ENCODE assay signal across 8 cellular contexts in the genomic region with DNA sequence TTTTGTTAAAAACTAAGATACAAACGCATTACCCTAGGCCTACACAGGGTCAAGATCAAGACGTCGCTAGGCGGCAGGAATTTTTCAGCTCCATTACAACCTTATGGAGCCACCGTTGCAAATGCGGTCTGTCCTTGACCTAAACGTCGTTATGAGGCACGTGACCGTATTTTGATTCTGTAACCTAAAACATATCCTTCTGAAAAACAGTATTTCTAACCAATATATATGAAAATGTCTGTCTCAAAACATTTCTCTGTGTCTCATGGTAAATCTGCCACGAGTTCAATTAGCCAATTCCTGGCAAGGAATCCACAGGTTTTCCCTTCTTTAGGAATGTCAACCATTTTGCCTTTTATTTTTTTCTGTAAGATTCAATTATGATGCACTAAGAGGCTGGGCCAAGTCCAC. TPM values are rescaled to one million over a fixed set of nuclear protein-coding genes. Genes with fewer than 3 reads are reported as not detected.
DNase-seq lines count a peak whose midpoint lies in the region; ATAC-seq and TF ChIP-seq lines count a peak whose summit lies in the region.

No MANE protein-coding gene starts in this region.

- ATAC-seq in activated CD8-positive, alpha-beta memory T cell treated with anti-CD3 and anti-CD28 coated beads, Interleukin-2, amount 10 ng/mL, durations not matched to agents 7 days and 5 days: no peak
- no peak for ATAC-seq in GM19351 (IDR thresholded peaks at IDR 0.05; ENCODE audit: unreplicated experiment)

- H3K4me1 ChIP-seq in adrenal gland (replicated peaks in 1 of 2) (peaks cover 22 to 56% of the 10 kb centered on the region in 2 donors), iPS-20b (ENCODE audit: insufficient read depth, low read length) (peaks cover 32% of the 10 kb centered on the region), spleen (peaks cover 48 to 81% (median 71%) of the 10 kb centered on the region in 6 donors)

- intact Hi-C loops in adrenal gland (cut with DNase I) (loop anchor here (5.0 to 10.0 kb wide), 4 partner anchors 116 to 376 kb away; no protein-coding TSS in a partner anchor), spleen (cut with DNase I; ENCODE audit: low total_unique reads) (no loop called here)

- TF ChIP-seq CTCF in adrenal gland (IDR thresholded peaks at IDR 0.05) (no peak), spleen (IDR thresholded peaks at IDR 0.05 in 8 of 11, conservative IDR thresholded peaks at IDR 0.05 in 3 of 11) (no peak)

- H3K36me3 Mint-ChIP-seq in activated CD8-positive, alpha-beta memory T cell treated with anti-CD3 and anti-CD28 coated beads, Interleukin-2, amount 10 ng/mL, durations not matched to agents 7 days and 5 days: peaks cover 9% of the 10 kb centered on the region

- H3K4me3 Mint-ChIP-seq in activated CD8-positive, alpha-beta memory T cell treated with anti-CD3 and anti-CD28 coated beads, Interleukin-2, amount 10 ng/mL, durations not matched to agents 7 days and 5 days: peak overlapping the region; percentile 93

- H3K27ac Mint-ChIP-seq in activated CD8-positive, alpha-beta memory T cell treated with anti-CD3 and anti-CD28 coated beads, Interleukin-2, amount 10 ng/mL, durations not matched to agents 7 days and 5 days: peak overlapping the region; percentile 89

- no peak for DNase-seq in activated CD8-positive, alpha-beta memory T cell treated with anti-CD3 and anti-CD28 coated beads, Interleukin-2, amount 10 ng/mL, durations not matched to agents 7 days and 5 days
- no peak for DNase-seq in activated CD8-positive, alpha-beta memory T cell treated with anti-CD3 and anti-CD28 coated beads for 24 hours
- DNase-seq in NCI-H1694 (lab: John Stamatoyannopoulos, UW) (peak; percentile 61), adrenal gland (peak; percentile 36 to 61 (median 52)), spleen (no peak)
- no peak for DNase-seq in stimulated activated naive CD4-positive, alpha-beta T cell treated with Interleukin-2 at 50 U/mL for 16 hours (lab: John Stamatoyannopoulos, UW)

- no peaks in the 10 kb centered on the region for H3K27me3 ChIP-seq in adrenal gland
- H3K27me3 ChIP-seq in iPS-20b (ENCODE audit: insufficient read depth, low read length): no peaks in the 10 kb centered on the region
- H3K27me3 ChIP-seq in spleen (replicated peaks in 1 of 7): no peaks in the 10 kb centered on the region

- no peaks in the 10 kb centered on the region for H3K9me3 Mint-ChIP-seq in activated CD8-positive, alpha-beta memory T cell treated with anti-CD3 and anti-CD28 coated beads, Interleukin-2, amount 10 ng/mL, durations not matched to agents 7 days and 5 days (ENCODE audit: low read depth)

- H3K36me3 ChIP-seq in adrenal gland (replicated peaks in 1 of 2): no peaks in the 10 kb centered on the region
- peaks cover 7% of the 10 kb centered on the region; the same call in 1 of the 2 replicates for H3K36me3 ChIP-seq in iPS-20b (ENCODE audit: insufficient read depth, low read depth, low read length)
- H3K36me3 ChIP-seq in spleen: no peaks in the 10 kb centered on the region

- no peaks in the 10 kb centered on the region for H3K9me3 ChIP-seq in adrenal gland (replicated peaks in 1 of 3)
- H3K9me3 ChIP-seq in iPS-20b (ENCODE audit: insufficient read depth, low read depth, low read length): no peaks in the 10 kb centered on the region
- no peaks in the 10 kb centered on the region for H3K9me3 ChIP-seq in spleen

- H3K27me3 Mint-ChIP-seq in activated CD8-positive, alpha-beta memory T cell treated with anti-CD3 and anti-CD28 coated beads, Interleukin-2, amount 10 ng/mL, durations not matched to agents 7 days and 5 days: no peaks in the 10 kb centered on the region

- H3K9ac ChIP-seq in iPS-20b (ENCODE audit: low read depth, low read length): peak overlapping the region; percentile 98

- CTCF ChIA-PET in activated CD8-positive, alpha-beta memory T cell treated with anti-CD3 and anti-CD28 coated beads, Interleukin-2, amount 10 ng/mL, durations not matched to agents 7 days and 5 days (lab: Charles Lee): interaction anchor here (0.8 to 3.4 kb wide), 9 partner anchors 8 to 474 kb away, joined by 3 to 11 read pairs (median 5); no protein-coding TSS in a partner anchor

- TF ChIP-seq POLR2A in adrenal gland (IDR thresholded peaks at IDR 0.05) (no peak), spleen (IDR thresholded peaks at IDR 0.05) (no peak)

- H3K27ac ChIP-seq in adrenal gland: peak overlapping the region; percentile 89 to 99 (median 98)
- H3K27ac ChIP-seq in iPS-20b (ENCODE audit: low read length): peak overlapping the region; percentile 62
- H3K27ac ChIP-seq in spleen: peak overlapping the region; percentile 98 to 99 (median 99)

- H3K4me3 ChIP-seq in adrenal gland (peak overlapping the region; percentile 52 to 99 (median 86)), iPS-20b (ENCODE audit: low read length) (peak overlapping the region; percentile 92), spleen (peak overlapping the region; percentile 71 to 95 (median 84))

- H3K4me1 Mint-ChIP-seq in activated CD8-positive, alpha-beta memory T cell treated with anti-CD3 and anti-CD28 coated beads, Interleukin-2, amount 10 ng/mL, durations not matched to agents 7 days and 5 days: peaks cover 47% of the 10 kb centered on the region

- 0 to 1% (median 0%) methylated on average over 11 of the region's 11 CpGs for WGBS in adrenal gland, 4 donors
- WGBS in spleen, 5 donors: 0 to 2% (median 1%) methylated on average over 11 of the region's 11 CpGs

RNA-seq across cellular contexts. Expression of a gene that starts 1.7 kb away (rescaled TPM):
- total RNA-seq in activated CD8-positive, alpha-beta memory T cell treated with anti-CD3 and anti-CD28 coated beads, Interleukin-2, amount 10 ng/mL, durations not matched to agents 7 days and 5 days: 10 to 100 TPM; 71.6 to 88.0 TPM
- total RNA-seq in adrenal gland: 100 to 1,000 TPM; 216 to 538 (median 477) TPM
- polyA plus RNA-seq in adrenal gland: 100 to 1,000 TPM; 240 to 694 (median 266) TPM
- 100 to 1,000 TPM; 129 to 215 (median 168) TPM for total RNA-seq in spleen
- polyA plus RNA-seq in spleen: 10 to 100 TPM; 55.2 to 87.4 (median 76.3) TPM

Comparison
In these comparisons a context has a peak if more than half of its experiments do, and no peak if none do; other contexts are left out.
1. DNase-seq: peak in NCI-H1694 (single experiment) and adrenal gland (7 of 7); none in activated CD8-positive, alpha-beta memory T cell treated with anti-CD3 and anti-CD28 coated beads, Interleukin-2, amount 10 ng/mL, durations not matched to agents 7 days and 5 days (single experiment), activated CD8-positive, alpha-beta memory T cell treated with anti-CD3 and anti-CD28 coated beads for 24 hours (single experiment), spleen (single experiment) and stimulated activated naive CD4-positive, alpha-beta T cell treated with Interleukin-2 at 50 U/mL for 16 hours (single experiment).
2. Peak in every context shown above with its lines, with median percentiles within 50 percentile points of each other: H3K27ac ChIP-seq and H3K4me3 ChIP-seq.